13 cellular contexts compared by ENCODE assay signal in genomic region chr1:30912913-30913652, GRCh38. TPM values are rescaled to one million over a fixed set of nuclear protein-coding genes. Genes with fewer than 3 reads are reported as not detected.
A peak's percentile ranks its signal among the peaks of the same experiment; 100 is the strongest.
DNase-seq lines count a peak whose midpoint lies in the region; ATAC-seq and TF ChIP-seq lines count a peak whose summit lies in the region.
"Had no signal": no experiment of that assay in that cellular context is flagged by ENCODE, and none has a peak within 500 bp of the region (broad histone marks: within the 10 kb centered on the region; RNA-seq: fewer than 3 reads in every experiment).

No MANE protein-coding gene starts in this region.

- no peaks in the 10 kb centered on the region for H3K27me3 ChIP-seq in mammary epithelial cell (ENCODE audit: insufficient read depth, low read length)
- no peaks in the 10 kb centered on the region for H3K27me3 ChIP-seq in right lobe of liver

- BruUV-seq in mammary epithelial cell (replicated peaks; lab: Mats Ljungman, UMichigan) = no TSS peak

- H3K4me1 Mint-ChIP-seq in activated CD8-positive, alpha-beta T cell treated with anti-CD3 and anti-CD28 coated beads, Interleukin-2, amount 10 ng/mL, durations not matched to agents 7 days and 5 days (ENCODE audit: low read depth) = peaks cover 19% of the 10 kb centered on the region
- H3K4me1 Mint-ChIP-seq in activated CD8-positive, alpha-beta T cell treated with anti-CD3 and anti-CD28 coated beads for 36 hours (ENCODE audit: low read depth) = peaks cover 3% of the 10 kb centered on the region
- peaks cover 14% of the 10 kb centered on the region for H3K4me1 Mint-ChIP-seq in type B pancreatic cell (ENCODE audit: unreplicated experiment)

- H3K4me1 ChIP-seq in mammary epithelial cell (ENCODE audit: insufficient read depth, low read length) = peaks cover 23% of the 10 kb centered on the region
- H3K4me1 ChIP-seq in right lobe of liver = peaks cover 0 to 4% (median 0%) of the 10 kb centered on the region in 4 donors

- intact Hi-C loops in activated CD8-positive, alpha-beta T cell treated with anti-CD3 and anti-CD28 coated beads for 36 hours (cut with micrococcal nuclease) = loop anchor here (5.0 kb wide), 1 partner anchor 191 kb away; the partner anchor contains the start of gene MATN1
- intact Hi-C loops in mammary epithelial cell (cut with micrococcal nuclease) = loop anchor here (5.0 kb wide), 1 partner anchor 56 kb away; no protein-coding TSS in a partner anchor
- intact Hi-C loops in right lobe of liver (cut with DNase I) = loop anchor here (5.0 to 10.0 kb wide), 3 partner anchors 111 to 188 kb away; partner anchors contain the start of gene MATN1 (in 1 of the 2)

- peaks cover 19% of the 10 kb centered on the region for H3K27me3 Mint-ChIP-seq in activated CD8-positive, alpha-beta T cell treated with anti-CD3 and anti-CD28 coated beads, Interleukin-2, amount 10 ng/mL, durations not matched to agents 7 days and 5 days (ENCODE audit: low read depth)
- H3K27me3 Mint-ChIP-seq in activated CD8-positive, alpha-beta T cell treated with anti-CD3 and anti-CD28 coated beads for 36 hours = peaks cover 20% of the 10 kb centered on the region
- H3K27me3 Mint-ChIP-seq in type B pancreatic cell = peaks cover 4% of the 10 kb centered on the region

- H3K79me2 ChIP-seq in mammary epithelial cell (ENCODE audit: insufficient read depth, low read length) = no peaks in the 10 kb centered on the region

- dilution Hi-C loops in mammary epithelial cell (cut with HindIII; ENCODE audit: low sequenced_read_pairs) = loop anchor here (5.0 kb wide), 1 partner anchor 111 kb away; no protein-coding TSS in a partner anchor

- H3K36me3 Mint-ChIP-seq in activated CD8-positive, alpha-beta T cell treated with anti-CD3 and anti-CD28 coated beads, Interleukin-2, amount 10 ng/mL, durations not matched to agents 7 days and 5 days (ENCODE audit: low read depth) = no peaks in the 10 kb centered on the region
- no peaks in the 10 kb centered on the region for H3K36me3 Mint-ChIP-seq in activated CD8-positive, alpha-beta T cell treated with anti-CD3 and anti-CD28 coated beads for 36 hours (ENCODE audit: low read depth)
- no peaks in the 10 kb centered on the region for H3K36me3 Mint-ChIP-seq in type B pancreatic cell

- H3K9me3 ChIP-seq in mammary epithelial cell (replicated peaks; ENCODE audit: insufficient read depth, low read length) = no peaks in the 10 kb centered on the region
- H3K9me3 ChIP-seq in right lobe of liver = no peaks in the 10 kb centered on the region
- H3K9me3 ChIP-seq: A549 had no signal

- no peak overlapping the region for H3K4me3 ChIP-seq in mammary epithelial cell (replicated peaks in 1 of 3; ENCODE audit: insufficient read depth in 1 of 3, low read depth in 2 of 3, low read length in 3 of 3)
- no peak overlapping the region for H3K4me3 ChIP-seq in right lobe of liver
- H3K4me3 ChIP-seq: A549, coronary artery had no signal

- in situ Hi-C loops in mammary epithelial cell (cut with MboI; ENCODE audit: low sequenced_read_pairs in 2 of 2) (loop anchor here (5.0 kb wide), 3 partner anchors 111 to 196 kb away; partner anchors contain the start of gene MATN1 (in 1 of the 2)), ACHN (cut with HindIII; ENCODE audit: low pct_ligation_motif_present, low pct_unique_long_range_greater_than_20kb, low sequenced_read_pairs) (loop anchor here (25.0 kb wide), 1 partner anchor 101 kb away; no protein-coding TSS in a partner anchor)

- TF ChIP-seq CTCF in activated CD8-positive, alpha-beta T cell treated with anti-CD3 and anti-CD28 coated beads for 36 hours (IDR thresholded peaks at IDR 0.05) = no peak
- TF ChIP-seq CTCF in mammary epithelial cell (conservative IDR thresholded peaks at IDR 0.05 in 1 of 2, IDR thresholded peaks at IDR 0.05 in 1 of 2; ENCODE audit: extremely low read depth in 1 of 2, insufficient read depth in 1 of 2, low read depth in 1 of 2, low read length in 2 of 2) = no peak
- TF ChIP-seq CTCF in right lobe of liver (IDR thresholded peaks at IDR 0.05) = no peak
- no peak for TF ChIP-seq CTCF in type B pancreatic cell (conservative IDR thresholded peaks at IDR 0.05)

- H3K4me2 ChIP-seq in mammary epithelial cell (ENCODE audit: insufficient read depth, low read depth, low read length) = no peak overlapping the region
- H3K4me2 ChIP-seq: A549 had no signal

- peak overlapping the region; percentile 69 for H3K27ac Mint-ChIP-seq in activated CD8-positive, alpha-beta T cell treated with anti-CD3 and anti-CD28 coated beads, Interleukin-2, amount 10 ng/mL, durations not matched to agents 7 days and 5 days
- no peak overlapping the region for H3K27ac Mint-ChIP-seq in activated CD8-positive, alpha-beta T cell treated with anti-CD3 and anti-CD28 coated beads for 36 hours
- H3K27ac Mint-ChIP-seq in type B pancreatic cell = peak overlapping the region; percentile 58
- H3K27ac Mint-ChIP-seq: activated T-helper 2 cell treated with anti-CD3 and anti-CD28 coated beads, Interferon-gamma antibody, Interleukin-2, Interleukin-4, amounts not matched to agents 10 μg/mL and 5 μg/mL and 100 μg/mL, durations not matched to agents 14 hours and 24 hours and 36 hours had no signal

- H3K9ac ChIP-seq in mammary epithelial cell (ENCODE audit: insufficient read depth, low read length) = no peak overlapping the region

- POLR2A ChIA-PET in activated CD8-positive, alpha-beta T cell treated with anti-CD3 and anti-CD28 coated beads, Interleukin-2, amount 10 ng/mL, durations not matched to agents 7 days and 5 days (lab: Charles Lee) = interaction anchor here (0.9 kb wide), 1 partner anchor 111 kb away, joined by 3 read pairs; no protein-coding TSS in a partner anchor
- POLR2A ChIA-PET in activated CD8-positive, alpha-beta T cell treated with anti-CD3 and anti-CD28 coated beads for 36 hours (lab: Charles Lee) = interaction anchor here (1.7 kb wide), 1 partner anchor 118 kb away, joined by 3 read pairs; no protein-coding TSS in a partner anchor

- TF ChIP-seq POLR2A in right lobe of liver (IDR thresholded peaks at IDR 0.05) = no peak

- CTCF ChIA-PET in activated CD8-positive, alpha-beta T cell treated with anti-CD3 and anti-CD28 coated beads, Interleukin-2, amount 10 ng/mL, durations not matched to agents 7 days and 5 days (lab: Charles Lee) = interaction anchor here (0.7 to 6.6 kb wide), 6 partner anchors 13 to 195 kb away, joined by 3 to 108 read pairs (median 4); no protein-coding TSS in a partner anchor
- CTCF ChIA-PET in activated CD8-positive, alpha-beta T cell treated with anti-CD3 and anti-CD28 coated beads for 36 hours (lab: Charles Lee) = interaction anchor here (1.1 to 8.0 kb wide), 7 partner anchors 15 to 193 kb away, joined by 3 to 216 read pairs (median 19); no protein-coding TSS in a partner anchor
- CTCF ChIA-PET in mammary epithelial cell (lab: Charles Lee; ENCODE audit: low non-redundant PET) = interaction anchor here (1.3 kb wide), 1 partner anchor 112 kb away, joined by 5 read pairs; no protein-coding TSS in a partner anchor

- no peak for ATAC-seq in activated CD8-positive, alpha-beta T cell treated with anti-CD3 and anti-CD28 coated beads, Interleukin-2, amount 10 ng/mL, durations not matched to agents 7 days and 5 days
- ATAC-seq in activated CD8-positive, alpha-beta T cell treated with anti-CD3 and anti-CD28 coated beads for 36 hours = no peak
- ATAC-seq in right lobe of liver = peak; percentile 30 to 51 (median 44)
- no peak for ATAC-seq in HG03442 (IDR thresholded peaks at IDR 0.05; ENCODE audit: unreplicated experiment)
- ATAC-seq: A549 had no signal

- no peak overlapping the region for H3K4me3 Mint-ChIP-seq in activated CD8-positive, alpha-beta T cell treated with anti-CD3 and anti-CD28 coated beads, Interleukin-2, amount 10 ng/mL, durations not matched to agents 7 days and 5 days
- no peak overlapping the region for H3K4me3 Mint-ChIP-seq in activated CD8-positive, alpha-beta T cell treated with anti-CD3 and anti-CD28 coated beads for 36 hours
- no peak overlapping the region for H3K4me3 Mint-ChIP-seq in type B pancreatic cell

- H3K27ac ChIP-seq in mammary epithelial cell (ENCODE audit: insufficient read depth, low read depth, low read length) = no peak overlapping the region
- peak overlapping the region; percentile 11 to 33 (median 31) for H3K27ac ChIP-seq in right lobe of liver
- H3K27ac ChIP-seq: A549 had no signal

- H3K36me3 ChIP-seq in mammary epithelial cell (ENCODE audit: insufficient read depth, low read length) = no peaks in the 10 kb centered on the region
- H3K36me3 ChIP-seq in right lobe of liver = no peaks in the 10 kb centered on the region

- WGBS in mammary epithelial cell (ENCODE audit: low coverage, missing lambda C conversion rate) = 95% methylated on average over 3 of the region's 10 CpGs
- WGBS in right lobe of liver (ENCODE audit: insufficient coverage, low coverage, low lambda C conversion rate, missing lambda C conversion rate) = 38% methylated on average over 3 of the region's 10 CpGs

- DNase-seq in activated CD8-positive, alpha-beta T cell treated with anti-CD3 and anti-CD28 coated beads, Interleukin-2, amount 10 ng/mL, durations not matched to agents 7 days and 5 days = no peak
- no peak for DNase-seq in activated CD8-positive, alpha-beta T cell treated with anti-CD3 and anti-CD28 coated beads for 36 hours
- DNase-seq in mammary epithelial cell (no peak), right lobe of liver (peak; percentile 63 to 74 (median 68)), type B pancreatic cell (ENCODE audit: extremely low spot score, unreplicated experiment) (no peak), NCI-H69 (lab: John Stamatoyannopoulos, UW) (no peak), ACHN (no peak)
- DNase-seq: activated CD4-positive, CD25-positive, alpha-beta regulatory T cell; GDM1 had no signal

- no peaks in the 10 kb centered on the region for H4K20me1 ChIP-seq in mammary epithelial cell (ENCODE audit: insufficient read depth, low read length)

- no peaks in the 10 kb centered on the region for H3K9me3 Mint-ChIP-seq in activated CD8-positive, alpha-beta T cell treated with anti-CD3 and anti-CD28 coated beads, Interleukin-2, amount 10 ng/mL, durations not matched to agents 7 days and 5 days (ENCODE audit: insufficient read depth)
- H3K9me3 Mint-ChIP-seq in activated CD8-positive, alpha-beta T cell treated with anti-CD3 and anti-CD28 coated beads for 36 hours = no peaks in the 10 kb centered on the region
- no peaks in the 10 kb centered on the region for H3K9me3 Mint-ChIP-seq in type B pancreatic cell
- H3K9me3 Mint-ChIP-seq: activated T-helper 2 cell treated with anti-CD3 and anti-CD28 coated beads, Interferon-gamma antibody, Interleukin-2, Interleukin-4, amounts not matched to agents 10 μg/mL and 5 μg/mL and 100 μg/mL, durations not matched to agents 14 hours and 24 hours and 36 hours had no signal

- peak overlapping the region; percentile 43 for H2AFZ ChIP-seq in mammary epithelial cell (ENCODE audit: low read depth, low read length)

RNA-seq across cellular contexts. Expression of gene SDC3, which starts 4.5 kb away (rescaled TPM):
- not detected for total RNA-seq in activated CD8-positive, alpha-beta T cell treated with anti-CD3 and anti-CD28 coated beads, Interleukin-2, amount 10 ng/mL, durations not matched to agents 7 days and 5 days
- under 1 TPM; 0.04 to 0.14 TPM for total RNA-seq in activated CD8-positive, alpha-beta T cell treated with anti-CD3 and anti-CD28 coated beads for 36 hours
- total RNA-seq in mammary epithelial cell = 10 to 100 TPM; 23.4 to 63.2 TPM
- polyA plus RNA-seq in mammary epithelial cell = 6.1 TPM
- polyA minus RNA-seq in mammary epithelial cell = 16.8 TPM
- 10 to 100 TPM; 13.8 to 45.7 (median 16.2) TPM for total RNA-seq in right lobe of liver
- total RNA-seq in type B pancreatic cell (ENCODE audit: low replicate concordance) = 46.7 and 54.2 TPM in 2 replicates

Comparison
In these comparisons a context has a peak if more than half of its experiments do, and no peak if none do; other contexts are left out.
1. ATAC-seq: peak in right lobe of liver (4 of 4); none in activated CD8-positive, alpha-beta T cell treated with anti-CD3 and anti-CD28 coated beads, Interleukin-2, amount 10 ng/mL, durations not matched to agents 7 days and 5 days (single experiment), activated CD8-positive, alpha-beta T cell treated with anti-CD3 and anti-CD28 coated beads for 36 hours (single experiment) and HG03442 (single experiment).
2. DNase-seq: peak in right lobe of liver (3 of 3); none in activated CD8-positive, alpha-beta T cell treated with anti-CD3 and anti-CD28 coated beads, Interleukin-2, amount 10 ng/mL, durations not matched to agents 7 days and 5 days (single experiment), activated CD8-positive, alpha-beta T cell treated with anti-CD3 and anti-CD28 coated beads for 36 hours (single experiment), mammary epithelial cell (single experiment), type B pancreatic cell (single experiment), NCI-H69 (single experiment) and ACHN (single experiment).
3. RNA of gene SDC3, which starts 4.5 kb away (total RNA-seq): 23.4 to 63.2 TPM in mammary epithelial cell, 46.7 to 54.2 TPM in type B pancreatic cell and 13.8 to 45.7 TPM in right lobe of liver; 0.04 to 0.14 TPM in activated CD8-positive, alpha-beta T cell treated with anti-CD3 and anti-CD28 coated beads for 36 hours and not detected in activated CD8-positive, alpha-beta T cell treated with anti-CD3 and anti-CD28 coated beads, Interleukin-2, amount 10 ng/mL, durations not matched to agents 7 days and 5 days; every median in the first group is over 10 times any median in the second.